ENCODE assay signal across 26 cellular contexts in the genomic region with DNA sequence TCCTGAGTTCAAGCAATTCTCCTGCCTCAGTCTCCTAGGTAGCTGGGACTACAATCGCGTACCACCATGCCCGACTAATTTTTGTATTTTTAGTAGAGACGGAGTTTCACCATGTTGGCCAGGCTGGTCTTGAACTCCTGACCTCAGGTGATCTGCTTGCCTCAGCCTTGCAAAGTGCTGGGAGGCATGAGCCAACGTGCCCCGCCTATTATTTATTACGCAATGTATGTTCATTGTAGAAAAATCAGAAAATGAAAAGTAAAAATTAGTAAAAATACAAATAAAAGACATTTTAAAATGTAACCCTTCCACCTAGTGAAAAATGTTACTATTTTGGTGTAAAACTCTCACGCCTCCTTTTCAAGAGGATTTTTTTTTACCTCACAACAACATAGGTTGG.
"Had no signal": no experiment of that assay in that cellular context is flagged by ENCODE, and none has a peak within 500 bp of the region (broad histone marks: within the 10 kb centered on the region; RNA-seq: fewer than 3 reads in every experiment).

No MANE protein-coding gene starts in this region.

- FAIRE-seq: urothelium cell line had no signal

- H3K9me3 ChIP-seq: stomach, suprapubic skin, testis, thoracic aorta, thyroid gland, tibial artery, tibial nerve, transverse colon, upper lobe of left lung, upper lobe of right lung, uterus, vagina had no signal

- H3K27ac ChIP-seq: stomach, suprapubic skin, testis, thoracic aorta, thyroid gland, tibial artery, tibial nerve, transverse colon, upper lobe of left lung, upper lobe of right lung, uterus, vagina had no signal

- DNase-seq: stimulated activated CD4-positive, alpha-beta T cell treated with anti-CD3 and anti-CD28 coated beads, Interleukin-4, amount 100 ng/mL, for 1 hour; stimulated activated CD4-positive, alpha-beta T cell treated with anti-CD3 and anti-CD28 coated beads, Interleukin-4, amount 100 ng/mL, for 24 hours; stimulated activated CD4-positive, alpha-beta T cell treated with anti-CD3 and anti-CD28 coated beads, Interleukin-4, amount 100 ng/mL, for 4 hours; stimulated activated CD8-positive, alpha-beta memory T cell treated with anti-CD3 and anti-CD28 coated beads, Interleukin-4, amount 100 ng/mL, for 48 hours; stimulated activated naive B cell treated with anti-CD40 and anti-IgM and Interleukin-4, amounts not matched to agents 10 μg/mL and 1 μg/mL and 100 μg/mL, for 72 hours; stimulated activated naive CD4-positive, alpha-beta T cell; stimulated activated naive CD4-positive, alpha-beta T cell treated with Interleukin-2 at 50 U/mL for 16 hours; stimulated activated naive CD8-positive, alpha-beta T cell treated with anti-CD3 and anti-CD28 coated beads, Interleukin-15, amount 100 ng/mL, for 72 hours; stimulated activated naive CD8-positive, alpha-beta T cell treated with anti-CD3 and anti-CD28 coated beads, Interleukin-15, Interleukin-2, amounts not matched to agents 100 U/mL and 50 U/mL, for 24 hours; stomach; substantia nigra; testis; thyroid gland; tibial artery; transverse colon; trophoblast cell; upper lobe of left lung; upper lobe of right lung; uterus had no signal

- H3K36me3 ChIP-seq: stomach, suprapubic skin, thoracic aorta, thyroid gland, tibial artery, tibial nerve, transverse colon, upper lobe of left lung, upper lobe of right lung, uterus, vagina had no signal

- H3K4me1 ChIP-seq: stomach, suprapubic skin, testis, thyroid gland, tibial artery, tibial nerve, transverse colon, upper lobe of left lung, upper lobe of right lung, uterus, vagina had no signal

- ATAC-seq: stimulated activated effector memory CD8-positive, alpha-beta T cell treated with anti-CD3 and anti-CD28 coated beads, Interleukin-12 subunit alpha, Interleukin-12 subunit beta, amount 100 ng/mL, for 72 hours; stimulated activated memory B cell treated with anti-CD40 and anti-IgM and Interleukin-4, amounts not matched to agents 10 μg/mL and 1 μg/mL and 100 μg/mL, for 72 hours; stimulated activated naive B cell treated with anti-CD40 and anti-IgM and Interleukin-4, amounts not matched to agents 10 μg/mL and 1 μg/mL and 100 μg/mL, for 72 hours; stimulated activated naive CD8-positive, alpha-beta T cell treated with anti-CD3 and anti-CD28 coated beads, Interleukin-15, amount 100 ng/mL, for 72 hours; stimulated activated naive CD8-positive, alpha-beta T cell treated with anti-CD3 and anti-CD28 coated beads, Interleukin-15, Interleukin-2, amounts not matched to agents 100 U/mL and 50 U/mL, for 24 hours; upper lobe of right lung had no signal

- H3K27me3 ChIP-seq: stomach, suprapubic skin, testis, thyroid gland, tibial artery, tibial nerve, transverse colon, upper lobe of left lung, upper lobe of right lung, uterus, vagina had no signal

- H3K4me3 ChIP-seq: stomach, suprapubic skin, testis, thoracic aorta, thyroid gland, tibial artery, tibial nerve, transverse colon, upper lobe of left lung, upper lobe of right lung, uterus, vagina had no signal
